Comparison of ENCODE assay signal across 1 cellular context in the genomic region with DNA sequence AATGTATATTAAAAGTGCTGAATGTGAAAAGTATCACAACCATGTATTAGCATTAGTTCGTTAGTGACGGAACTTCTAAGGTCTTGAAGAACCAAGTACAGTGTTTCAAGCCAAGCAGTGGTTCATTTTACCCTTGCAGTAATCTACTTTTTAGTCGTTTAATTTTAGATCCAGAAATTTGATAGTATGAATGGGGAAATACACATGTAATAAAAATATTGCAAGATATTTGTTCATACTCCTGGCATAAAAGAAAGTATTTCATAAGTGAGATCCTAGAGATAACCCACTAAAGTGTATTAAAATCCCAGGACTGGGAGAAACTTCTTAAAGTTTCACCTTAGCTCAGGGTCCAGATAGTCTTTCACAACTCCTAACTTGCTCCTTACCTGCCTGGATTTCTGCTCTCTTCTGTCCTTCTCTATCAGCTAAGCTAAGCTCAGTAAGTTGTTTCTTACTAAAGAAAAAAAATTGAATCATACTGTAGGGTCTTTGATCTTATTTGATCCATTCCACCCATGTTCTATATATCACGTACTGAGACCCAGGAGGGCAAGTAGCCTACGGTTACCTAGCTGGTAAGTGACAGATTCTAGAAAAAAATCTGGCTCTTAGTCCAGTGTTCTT.
TF ChIP-seq lines count a peak whose summit lies in the region.

No MANE protein-coding gene starts in this region.

TF ChIP-seq in GM23338, 12 proteins besides CTCF, POLR2A, EP300 and RAD21 (continued from another document):
- TF ChIP-seq ZNF462 (CRISPR knock-in tag; IDR thresholded peaks at IDR 0.05): no peak
- TF ChIP-seq, protein P1, sequence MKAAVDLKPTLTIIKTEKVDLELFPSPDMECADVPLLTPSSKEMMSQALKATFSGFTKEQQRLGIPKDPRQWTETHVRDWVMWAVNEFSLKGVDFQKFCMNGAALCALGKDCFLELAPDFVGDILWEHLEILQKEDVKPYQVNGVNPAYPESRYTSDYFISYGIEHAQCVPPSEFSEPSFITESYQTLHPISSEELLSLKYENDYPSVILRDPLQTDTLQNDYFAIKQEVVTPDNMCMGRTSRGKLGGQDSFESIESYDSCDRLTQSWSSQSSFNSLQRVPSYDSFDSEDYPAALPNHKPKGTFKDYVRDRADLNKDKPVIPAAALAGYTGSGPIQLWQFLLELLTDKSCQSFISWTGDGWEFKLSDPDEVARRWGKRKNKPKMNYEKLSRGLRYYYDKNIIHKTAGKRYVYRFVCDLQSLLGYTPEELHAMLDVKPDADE (IDR thresholded peaks at IDR 0.05): no peak
- TF ChIP-seq STAT1 (IDR thresholded peaks at IDR 0.05; ENCODE audit: unreplicated experiment): no peak
- no peak for TF ChIP-seq NANOG (IDR thresholded peaks at IDR 0.05; ENCODE audit: borderline replicate concordance)
